ENCODE assay signal across 25 cellular contexts in the genomic region with DNA sequence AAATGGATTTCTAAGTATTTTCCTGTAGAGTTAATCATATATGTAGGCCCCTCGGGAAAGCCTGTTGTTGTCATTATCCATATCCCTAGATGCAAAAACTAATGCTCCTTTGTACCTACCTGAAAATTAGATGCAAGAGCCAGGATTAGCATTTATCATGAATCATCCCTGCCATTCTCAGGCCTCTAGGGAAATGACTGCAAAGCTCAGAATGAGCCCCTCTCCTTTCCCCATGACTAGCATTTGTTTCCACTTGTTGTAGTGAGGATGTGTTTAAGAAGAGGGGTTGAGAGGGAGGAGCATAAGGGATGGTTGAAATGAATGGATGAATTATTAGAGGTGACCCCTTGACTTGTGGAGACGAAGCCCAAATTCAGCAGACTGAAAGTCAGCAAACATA.
"Had no signal": no experiment of that assay in that cellular context is flagged by ENCODE, and none has a peak within 500 bp of the region (broad histone marks: within the 10 kb centered on the region; RNA-seq: fewer than 3 reads in every experiment).

No MANE protein-coding gene starts in this region.

- H3K9me3 ChIP-seq: SJCRH30, SK-N-SH had no signal

- DNase-seq: activated CD4-positive, alpha-beta memory T cell treated with anti-CD3 and anti-CD28 coated beads, Interleukin-2, amount 10 ng/mL, durations not matched to agents 7 days and 5 days; activated CD4-positive, alpha-beta T cell treated with anti-CD3 and anti-CD28 coated beads for 36 hours; activated CD4-positive, alpha-beta T cell treated with anti-CD3 and anti-CD28 coated beads, Interleukin-2, amount 50 U/mL, for 1 hour; activated CD8-positive, alpha-beta memory T cell treated with anti-CD3 and anti-CD28 coated beads, Interleukin-2, amount 50 U/mL, for 4 hours; activated gamma-delta T cell treated with Interleukin-2 at 50 U/mL for 16 hours; activated naive CD4-positive, alpha-beta T cell treated with anti-CD3 and anti-CD28 coated beads, Interleukin-2, amount 10 ng/mL, durations not matched to agents 7 days and 5 days; activated naive CD8-positive, alpha-beta T cell treated with anti-CD3 and anti-CD28 coated beads for 36 hours; activated T-cell treated with anti-CD3 and anti-CD28 coated beads, Interleukin-2, amount 50 U/mL, for 72 hours; central memory CD4-positive, alpha-beta T cell; Kasumi-1; NCI-H1105 treated with DMSO at 0.1 percent for 48 hours; NCI-H1694; NCI-H2029; NCI-H2107; NCI-H510A treated with DMSO at 0.1 percent for 48 hours; NK-92 treated with Interleukin-12 subunit alpha and Interleukin-12 subunit beta, amount 100 ng/mL, for 24 hours; OCI-M1; Right ventricle myocardium superior; RPMI8226; SJCRH30; SK-N-SH; T-helper 1 cell; WERI-Rb-1 had no signal

- H3K4me3 Mint-ChIP-seq: activated CD4-positive, alpha-beta memory T cell treated with anti-CD3 and anti-CD28 coated beads, Interleukin-2, amount 10 ng/mL, durations not matched to agents 7 days and 5 days; activated CD4-positive, alpha-beta T cell treated with anti-CD3 and anti-CD28 coated beads for 36 hours; activated naive CD4-positive, alpha-beta T cell treated with anti-CD3 and anti-CD28 coated beads, Interleukin-2, amount 10 ng/mL, durations not matched to agents 7 days and 5 days; activated naive CD8-positive, alpha-beta T cell treated with anti-CD3 and anti-CD28 coated beads for 36 hours; activated T-cell treated with anti-CD3 and anti-CD28 coated beads, Interleukin-2, amount 50 U/mL, for 72 hours had no signal

- H3K27me3 ChIP-seq: SJCRH30 had no signal

- H3K27ac Mint-ChIP-seq: activated CD4-positive, alpha-beta memory T cell treated with anti-CD3 and anti-CD28 coated beads, Interleukin-2, amount 10 ng/mL, durations not matched to agents 7 days and 5 days; activated CD4-positive, alpha-beta T cell treated with anti-CD3 and anti-CD28 coated beads for 36 hours; activated naive CD4-positive, alpha-beta T cell treated with anti-CD3 and anti-CD28 coated beads, Interleukin-2, amount 10 ng/mL, durations not matched to agents 7 days and 5 days; activated naive CD8-positive, alpha-beta T cell treated with anti-CD3 and anti-CD28 coated beads for 36 hours; activated T-cell treated with anti-CD3 and anti-CD28 coated beads, Interleukin-2, amount 50 U/mL, for 72 hours; activated T-helper 2 cell treated with anti-CD3 and anti-CD28 coated beads, Interferon-gamma antibody, Interleukin-2, Interleukin-4, amounts not matched to agents 10 μg/mL and 5 μg/mL and 100 μg/mL, durations not matched to agents 14 hours and 24 hours and 36 hours had no signal

- H3K9me3 Mint-ChIP-seq: activated CD4-positive, alpha-beta memory T cell treated with anti-CD3 and anti-CD28 coated beads, Interleukin-2, amount 10 ng/mL, durations not matched to agents 7 days and 5 days; activated naive CD4-positive, alpha-beta T cell treated with anti-CD3 and anti-CD28 coated beads, Interleukin-2, amount 10 ng/mL, durations not matched to agents 7 days and 5 days; activated naive CD8-positive, alpha-beta T cell treated with anti-CD3 and anti-CD28 coated beads for 36 hours; activated T-helper 2 cell treated with anti-CD3 and anti-CD28 coated beads, Interferon-gamma antibody, Interleukin-2, Interleukin-4, amounts not matched to agents 10 μg/mL and 5 μg/mL and 100 μg/mL, durations not matched to agents 14 hours and 24 hours and 36 hours had no signal

- H3K27ac ChIP-seq: SJCRH30, WERI-Rb-1 had no signal

- ATAC-seq: activated CD4-positive, alpha-beta T cell treated with anti-CD3 and anti-CD28 coated beads for 36 hours; activated T-cell treated with anti-CD3 and anti-CD28 coated beads, Interleukin-2, amount 50 U/mL, for 72 hours; Panc1 had no signal

- H3K4me1 Mint-ChIP-seq: activated CD4-positive, alpha-beta memory T cell treated with anti-CD3 and anti-CD28 coated beads, Interleukin-2, amount 10 ng/mL, durations not matched to agents 7 days and 5 days; activated CD4-positive, alpha-beta T cell treated with anti-CD3 and anti-CD28 coated beads for 36 hours; activated naive CD4-positive, alpha-beta T cell treated with anti-CD3 and anti-CD28 coated beads, Interleukin-2, amount 10 ng/mL, durations not matched to agents 7 days and 5 days; activated naive CD8-positive, alpha-beta T cell treated with anti-CD3 and anti-CD28 coated beads for 36 hours had no signal

- H3K36me3 Mint-ChIP-seq: activated naive CD4-positive, alpha-beta T cell treated with anti-CD3 and anti-CD28 coated beads, Interleukin-2, amount 10 ng/mL, durations not matched to agents 7 days and 5 days; activated naive CD8-positive, alpha-beta T cell treated with anti-CD3 and anti-CD28 coated beads for 36 hours had no signal

- H3K4me1 ChIP-seq: SJCRH30 had no signal

- H3K36me3 ChIP-seq: SJCRH30, WERI-Rb-1 had no signal

- H3K9ac ChIP-seq: SK-N-SH had no signal

- H3K4me3 ChIP-seq: SJCRH30 had no signal
